Comparison of ENCODE assay signal across 8 cellular contexts in the genomic region with DNA sequence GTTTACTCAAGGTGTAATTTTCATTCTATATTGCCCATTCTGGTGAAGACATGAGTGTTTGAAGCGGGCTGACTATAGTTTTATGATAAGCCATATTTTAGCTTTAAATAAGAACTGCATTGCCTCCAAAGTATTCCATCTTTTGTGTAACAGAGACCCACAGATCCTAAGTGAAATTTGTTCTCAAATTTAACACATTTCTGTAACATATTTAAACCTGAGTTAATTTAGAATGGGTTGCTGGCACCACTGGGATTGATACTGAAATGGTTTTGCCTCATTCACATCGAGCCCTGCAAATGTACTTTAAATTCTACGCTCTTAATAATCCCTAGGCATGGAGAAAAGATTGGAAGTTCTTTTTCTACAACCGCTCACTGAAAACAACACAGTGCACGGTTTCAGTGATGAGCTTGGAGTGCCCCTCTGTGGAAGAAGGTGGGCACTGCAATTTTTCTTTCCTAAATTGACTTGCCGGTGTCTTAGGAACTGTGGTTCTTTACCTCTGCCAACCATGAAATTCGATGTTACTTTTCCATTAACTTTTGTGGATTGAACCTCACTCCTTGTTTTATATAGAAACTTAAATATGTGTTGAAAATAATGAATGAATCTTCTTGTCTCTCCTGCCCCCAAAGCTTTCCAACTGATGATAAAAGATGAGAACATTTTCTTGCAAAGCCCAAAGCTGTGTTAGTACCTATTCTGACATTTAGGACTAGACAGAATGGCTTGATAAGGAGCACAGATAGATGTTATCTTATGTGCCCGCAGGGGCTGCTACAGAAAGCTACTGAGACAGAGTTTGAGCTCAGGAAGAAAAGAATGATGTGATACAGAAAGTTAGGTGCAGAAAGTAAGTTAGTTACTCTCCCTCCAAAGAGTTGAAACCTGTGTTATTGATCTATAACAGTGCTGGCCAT.
A peak's percentile ranks its signal among the peaks of the same experiment; 100 is the strongest.
DNase-seq lines count a peak whose midpoint lies in the region; ATAC-seq and TF ChIP-seq lines count a peak whose summit lies in the region.

No MANE protein-coding gene starts in this region.

- no peaks in the 10 kb centered on the region for H3K9me2 ChIP-seq in neural cell (ENCODE audit: insufficient read depth, low read length)

- ATAC-seq in GM21526 (IDR thresholded peaks at IDR 0.05; ENCODE audit: low FRiP score, unreplicated experiment), result peak; percentile 50

- TF ChIP-seq CTCF in fibroblast of the aortic adventitia (IDR thresholded peaks at IDR 0.05; ENCODE audit: insufficient read depth, low read length), result peak; percentile 93
- TF ChIP-seq CTCF in neural cell (IDR thresholded peaks at IDR 0.05; ENCODE audit: poor library complexity, severe bottlenecking), result peak; percentile 95
- TF ChIP-seq CTCF in testis (IDR thresholded peaks at IDR 0.05), result peak; percentile 53 to 88 (median 82)

- H3K79me2 ChIP-seq in neural cell (replicated peaks; ENCODE audit: insufficient read depth, low read length), result no peaks in the 10 kb centered on the region

- H4K20me1 ChIP-seq in neural cell (ENCODE audit: insufficient read depth), result no peaks in the 10 kb centered on the region

- H3K27ac ChIP-seq in neural cell (ENCODE audit: low read length), result no peak overlapping the region
- no peak overlapping the region for H3K27ac ChIP-seq in testis

- TF ChIP-seq RAD21 in neural cell (conservative IDR thresholded peaks at IDR 0.05), result peak; percentile 96

- no peak for TF ChIP-seq EP300 in neural cell (conservative IDR thresholded peaks at IDR 0.05; ENCODE audit: poor library complexity, severe bottlenecking)

- no peaks in the 10 kb centered on the region for H3K4me1 ChIP-seq in testis

- 2 to 4% methylated on average over 8 of the region's 8 CpGs for WGBS in testis, 2 donors

- H3K9ac ChIP-seq in neural cell (ENCODE audit: low read length), result no peak overlapping the region

- DNase-seq in DMS53 treated with DMSO at 0.1 percent for 48 hours (lab: John Stamatoyannopoulos, UW; ENCODE audit: unreplicated experiment) (peak; percentile 63), HuH-7.5 (ENCODE audit: low spot score) (peak; percentile 47), OCI-M2 (lab: John Stamatoyannopoulos, UW; ENCODE audit: unreplicated experiment) (peak; percentile 69), activated T-helper 1 cell treated with Interleukin-2 at 50 U/mL for 16 hours (ENCODE audit: low read depth) (peak; percentile 12), fibroblast of the aortic adventitia (ENCODE audit: low read depth) (peak; percentile 79), testis (peak; percentile 81)

- TF ChIP-seq POLR2A in testis (IDR thresholded peaks at IDR 0.05), result no peak

- no peaks in the 10 kb centered on the region for H3K36me3 ChIP-seq in neural cell (ENCODE audit: insufficient read depth, low read length)
- H3K36me3 ChIP-seq in testis (ENCODE audit: low read depth, missing control alignments), result no peaks in the 10 kb centered on the region

- H3K4me3 ChIP-seq in fibroblast of the aortic adventitia (ENCODE audit: low read depth, low read length) (no peak overlapping the region), neural cell (ENCODE audit: low read length) (peak overlapping the region; percentile 64), testis (peak overlapping the region; percentile 55 to 64)

- no peak overlapping the region for H2AFZ ChIP-seq in neural cell (ENCODE audit: low read depth, low read length)

- intact Hi-C loops in testis (cut with DNase I; ENCODE audit: low total_unique reads), result loop anchor here (10.0 kb wide), 1 partner anchor 969 kb away; the partner anchor contains the start of gene SOX2

- H3K9me3 ChIP-seq in neural cell (ENCODE audit: low read length) (no peaks in the 10 kb centered on the region), testis (no peaks in the 10 kb centered on the region)

- H3K27me3 ChIP-seq in neural cell (ENCODE audit: insufficient read depth, low read depth, low read length), result peaks cover 15% of the 10 kb centered on the region
- no peaks in the 10 kb centered on the region for H3K27me3 ChIP-seq in testis

- no peak overlapping the region for H3K4me2 ChIP-seq in neural cell (ENCODE audit: low read length)

- no peaks in the 10 kb centered on the region for H3F3A ChIP-seq in neural cell (ENCODE audit: insufficient read depth, low read length, poor library complexity, severe bottlenecking)

TF ChIP-seq in neural cell, 6 proteins besides CTCF, POLR2A, EP300 and RAD21:
- peak; percentile 95 for TF ChIP-seq SMC3 (conservative IDR thresholded peaks at IDR 0.05; ENCODE audit: poor library complexity)
- TF ChIP-seq TAF1 (IDR thresholded peaks at IDR 0.05; ENCODE audit: low read depth), result no peak

Comparison
In these comparisons a context has a peak if more than half of its experiments do, and no peak if none do; other contexts are left out.
1. DNase-seq: peak in every context shown above with its lines; median percentile 81 in testis; 79 in fibroblast of the aortic adventitia; 69 in OCI-M2; 63 in DMS53 treated with DMSO at 0.1 percent for 48 hours; 47 in HuH-7.5; 12 in activated T-helper 1 cell treated with Interleukin-2 at 50 U/mL for 16 hours.